1 cellular context compared by ENCODE assay signal in genomic region chr4:5720980-5721379, GRCh38.
TF ChIP-seq lines count a peak whose summit lies in the region.

No MANE protein-coding gene starts in this region.

TF ChIP-seq in A549, 52 proteins besides CTCF, POLR2A, EP300 and RAD21 (continued from another document):
- TF ChIP-seq REST (IDR thresholded peaks at IDR 0.05), result no peak
- no peak for TF ChIP-seq KDM5A (IDR thresholded peaks at IDR 0.05)
- TF ChIP-seq MAFK (IDR thresholded peaks at IDR 0.05; ENCODE audit: partially characterized antibody), result peak; percentile 65
- no peak for TF ChIP-seq ATOH8 (CRISPR knock-in tag; IDR thresholded peaks at IDR 0.05; ENCODE audit: low read depth)
- TF ChIP-seq MYC (IDR thresholded peaks at IDR 0.05; ENCODE audit: borderline replicate concordance, low read length), result no peak
